Comparison of ENCODE assay signal across 10 cellular contexts in genomic region chr11:94933225-94934130, GRCh38. TPM values are rescaled to one million over a fixed set of nuclear protein-coding genes. Genes with fewer than 3 reads are reported as not detected.
DNase-seq lines count a peak whose midpoint lies in the region; ATAC-seq and TF ChIP-seq lines count a peak whose summit lies in the region.
"Had no signal": no experiment of that assay in that cellular context is flagged by ENCODE, and none has a peak within 500 bp of the region (broad histone marks: within the 10 kb centered on the region; RNA-seq: fewer than 3 reads in every experiment).

No MANE protein-coding gene starts in this region.

- no peak for ATAC-seq in GM18505 (IDR thresholded peaks at IDR 0.05; ENCODE audit: unreplicated experiment)
- ATAC-seq in GM19467 (IDR thresholded peaks at IDR 0.05; ENCODE audit: unreplicated experiment), result no peak

- H3K4me3 ChIP-seq in breast epithelium, result no peak overlapping the region
- H3K4me3 ChIP-seq in vagina, result no peak overlapping the region

- H3K4me1 Mint-ChIP-seq in MCF 10A (ENCODE audit: insufficient read depth, unreplicated experiment), result peaks cover 3% of the 10 kb centered on the region
- H3K4me1 Mint-ChIP-seq in mesothelial cell of epicardium, result peaks cover 28% of the 10 kb centered on the region
- H3K4me1 Mint-ChIP-seq: B cell had no signal

- no peak for TF ChIP-seq POLR2A in breast epithelium (IDR thresholded peaks at IDR 0.05)
- no peak for TF ChIP-seq POLR2A in vagina (IDR thresholded peaks at IDR 0.05)
- no peak for TF ChIP-seq POLR2A in GM18505 (IDR thresholded peaks at IDR 0.05; ENCODE audit: borderline replicate concordance, extremely low read depth, insufficient read depth, insufficient read length)

- H3K9me3 ChIP-seq in breast epithelium, result no peaks in the 10 kb centered on the region
- no peaks in the 10 kb centered on the region for H3K9me3 ChIP-seq in vagina

- BruUV-seq in MCF 10A (replicated peaks; lab: Mats Ljungman, UMichigan), result no TSS peak

- H3K36me3 Mint-ChIP-seq in MCF 10A (ENCODE audit: insufficient read depth, unreplicated experiment) (no peaks in the 10 kb centered on the region), mesothelial cell of epicardium (no peaks in the 10 kb centered on the region)

- intact Hi-C loops in breast epithelium (cut with DNase I; ENCODE audit: low total_unique reads) (no loop called here), MCF 10A (cut with micrococcal nuclease) (no loop called here), vagina (cut with DNase I) (no loop called here)

- H3K4me1 ChIP-seq in breast epithelium (peaks cover 0 to 4% of the 10 kb centered on the region in 2 donors), vagina (peaks cover 20% of the 10 kb centered on the region)

- H3K27me3 Mint-ChIP-seq in MCF 10A (ENCODE audit: insufficient read depth, unreplicated experiment) (no peaks in the 10 kb centered on the region), mesothelial cell of epicardium (ENCODE audit: low read depth) (no peaks in the 10 kb centered on the region)

- peak overlapping the region; percentile 13 to 74 for H3K27ac ChIP-seq in breast epithelium
- H3K27ac ChIP-seq in vagina, result peak overlapping the region; percentile 37

- TF ChIP-seq CTCF in breast epithelium (IDR thresholded peaks at IDR 0.05) (no peak), MCF 10A (IDR thresholded peaks at IDR 0.05; ENCODE audit: unreplicated experiment) (no peak), mesothelial cell of epicardium (IDR thresholded peaks at IDR 0.05; ENCODE audit: unreplicated experiment) (no peak), vagina (IDR thresholded peaks at IDR 0.05) (no peak)

- no peak overlapping the region for H3K27ac Mint-ChIP-seq in MCF 10A (ENCODE audit: low read depth, unreplicated experiment)
- peak overlapping the region; percentile 58 for H3K27ac Mint-ChIP-seq in mesothelial cell of epicardium
- H3K27ac Mint-ChIP-seq: B cell had no signal

- H3K36me3 ChIP-seq in breast epithelium, result no peaks in the 10 kb centered on the region
- H3K36me3 ChIP-seq in vagina, result no peaks in the 10 kb centered on the region

- peak in 1 of 2 donors; percentile 26 for DNase-seq in breast epithelium (ENCODE audit: low spot score in 2 of 2)
- no peak for DNase-seq in MCF 10A (ENCODE audit: unreplicated experiment)
- DNase-seq in dermis microvascular lymphatic vessel endothelial cell (ENCODE audit: low read depth in 2 of 2), result peak; percentile 21 to 86
- no peak for DNase-seq in mesothelial cell of epicardium (ENCODE audit: low spot score in 2 of 2, unreplicated experiment in 2 of 2)
- DNase-seq in vagina (ENCODE audit: extremely low spot score in 2 of 2), result peak in 1 of 2 donors; percentile 88
- DNase-seq in activated CD4-positive, alpha-beta T cell treated with anti-CD3 and anti-CD28 coated beads, Interleukin-2, amount 50 U/mL, for 48 hours, result no peak
- DNase-seq: NCI-H1436 had no signal

- H3K27me3 ChIP-seq in breast epithelium (no peaks in the 10 kb centered on the region), vagina (no peaks in the 10 kb centered on the region)

- CTCF ChIA-PET in MCF 10A (lab: Yijun Ruan, JAX), result interaction anchor here (0.6 kb wide), 1 partner anchor 342 kb away, joined by 3 read pairs; no protein-coding TSS in a partner anchor

- POLR2A ChIA-PET in MCF 10A (lab: Yijun Ruan, JAX), result no interaction called here

- H3K4me3 Mint-ChIP-seq in MCF 10A (ENCODE audit: unreplicated experiment) (no peak overlapping the region), mesothelial cell of epicardium (no peak overlapping the region)
- H3K4me3 Mint-ChIP-seq: B cell had no signal

- H3K9me3 Mint-ChIP-seq in MCF 10A (ENCODE audit: unreplicated experiment), result no peaks in the 10 kb centered on the region
- H3K9me3 Mint-ChIP-seq in mesothelial cell of epicardium, result no peaks in the 10 kb centered on the region

RNA-seq across cellular contexts. Expression of gene CWC15, which starts 39.9 kb away (rescaled TPM):
- total RNA-seq in breast epithelium (10 to 100 TPM; 42.9 to 62.7 (median 47.9) TPM), MCF 10A (2022) (59.6 and 61.9 TPM in 2 replicates), dermis microvascular lymphatic vessel endothelial cell (23.0 and 27.5 TPM in 2 replicates), mesothelial cell of epicardium (64.9 to 71.8 TPM (median 66.9 TPM) in 3 replicates), vagina (38.1 TPM)

RNA-seq across cellular contexts. Expression of gene KDM4D, which starts 40.0 kb away (rescaled TPM):
- 1 to 10 TPM in 1 of 3 donors, under 1 TPM in 2; 0.33 to 1.2 (median 0.96) TPM for total RNA-seq in breast epithelium
- total RNA-seq in MCF 10A (2022), result 1.1 and 1.3 TPM in 2 replicates
- total RNA-seq in dermis microvascular lymphatic vessel endothelial cell, result 0.39 and 0.51 TPM in 2 replicates
- 2.0 to 2.6 TPM (median 2.2 TPM) in 3 replicates for total RNA-seq in mesothelial cell of epicardium
- 0.25 TPM for total RNA-seq in vagina

Comparison
In these comparisons a context has a peak if more than half of its experiments do, and no peak if none do; other contexts are left out.
1. DNase-seq: peak in dermis microvascular lymphatic vessel endothelial cell (2 of 2); none in MCF 10A (single experiment), mesothelial cell of epicardium (0 of 2) and activated CD4-positive, alpha-beta T cell treated with anti-CD3 and anti-CD28 coated beads, Interleukin-2, amount 50 U/mL, for 48 hours (0 of 2).